Comparison of ENCODE assay signal across 17 cellular contexts in the genomic region with DNA sequence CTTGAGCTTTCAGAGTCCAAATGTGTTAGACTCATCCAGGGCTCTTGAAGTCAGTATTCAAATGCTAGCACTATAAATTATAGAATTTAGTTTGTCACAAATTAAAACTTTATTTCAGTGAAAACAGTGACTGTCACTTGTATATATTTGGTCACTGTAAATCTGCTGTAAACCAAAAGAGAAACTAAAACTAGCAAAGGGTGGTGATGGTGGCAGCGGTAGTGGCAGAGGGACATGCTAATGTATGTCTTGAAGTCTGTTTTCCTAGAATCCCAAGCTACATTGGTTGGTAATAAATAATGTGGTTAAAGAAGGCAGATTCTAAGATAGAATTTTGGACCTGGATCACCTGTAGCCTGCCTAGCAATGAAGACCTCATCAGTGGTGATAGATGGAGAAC.
DNase-seq lines count a peak whose midpoint lies in the region; ATAC-seq, FAIRE-seq and TF ChIP-seq lines count a peak whose summit lies in the region.
"Had no signal": no experiment of that assay in that cellular context is flagged by ENCODE, and none has a peak within 500 bp of the region (broad histone marks: within the 10 kb centered on the region; RNA-seq: fewer than 3 reads in every experiment).

No MANE protein-coding gene starts in this region.

- peak overlapping the region; percentile 12; the same call in 1 of the 2 replicates for H3K9ac ChIP-seq in KMS-11
- no peak overlapping the region for H3K9ac ChIP-seq in H1 (replicated peaks in 1 of 4; ENCODE audit: extremely low read depth in 1 of 4, low read depth in 3 of 4, low read length in 3 of 4)

- peak; percentile 13 for FAIRE-seq in H1 (lab: Jason Lieb, UNC)
- FAIRE-seq: urothelium cell line had no signal

- no peaks in the 10 kb centered on the region for H3K9me3 Mint-ChIP-seq in activated CD4-positive, alpha-beta memory T cell treated with anti-CD3 and anti-CD28 coated beads, Interleukin-2, amount 10 ng/mL, durations not matched to agents 7 days and 5 days
- no peaks in the 10 kb centered on the region for H3K9me3 Mint-ChIP-seq in activated CD4-positive, alpha-beta memory T cell treated with anti-CD3 and anti-CD28 coated beads for 36 hours
- H3K9me3 Mint-ChIP-seq in chondrocyte (ENCODE audit: low read depth): no peaks in the 10 kb centered on the region
- H3K9me3 Mint-ChIP-seq: activated naive CD4-positive, alpha-beta T cell treated with anti-CD3 and anti-CD28 coated beads, Interleukin-2, amount 50 U/mL, for 24 hours had no signal

- no peak overlapping the region for H4K8ac ChIP-seq in H1 (ENCODE audit: extremely low read depth, insufficient read depth, low read length)

- peak; percentile 62 for ATAC-seq in GM19035 (IDR thresholded peaks at IDR 0.05; ENCODE audit: unreplicated experiment)
- ATAC-seq: left ventricle myocardium superior, Panc1 had no signal

- no peak overlapping the region for H2BK12ac ChIP-seq in H1 (ENCODE audit: low read depth, low read length)

- no peak overlapping the region for H2BK5ac ChIP-seq in H1 (ENCODE audit: low read depth, low read length)

- H3K23ac ChIP-seq in H1 (ENCODE audit: insufficient read length): no peak overlapping the region

- H3K14ac ChIP-seq in H1 (ENCODE audit: insufficient read length): no peak overlapping the region

- TF ChIP-seq POLR2A in H1 (IDR thresholded peaks at IDR 0.05; ENCODE audit: control extremely low read depth in 1 of 2, low read depth in 2 of 2, low read length in 2 of 2): no peak
- TF ChIP-seq POLR2A in ovary (IDR thresholded peaks at IDR 0.05): no peak

- WGBS in H1 (ENCODE audit: extremely low coverage in 1 of 2, insufficient coverage in 1 of 2, insufficient read length in 1 of 2, insufficient replicate concordance in 2 of 2, low coverage in 1 of 2, low lambda C conversion rate in 2 of 2, missing lambda C conversion rate in 1 of 2), 2 experiments: 88% methylated on average over 1 of the region's 1 CpG; no CpG with 5 or more reads in 1 of the 2 experiments
- WGBS in ovary, 3 donors: 95 to 100% (median 96%) methylated on average over 1 of the region's 1 CpG

- H4K91ac ChIP-seq in H1 (replicated peaks; ENCODE audit: insufficient read length, low read length): no peak overlapping the region

- H2AFZ ChIP-seq in KMS-11 (ENCODE audit: low read depth): peak overlapping the region; percentile 51
- no peak overlapping the region for H2AFZ ChIP-seq in H1 (ENCODE audit: low read length)

- H3K27me3 Mint-ChIP-seq in activated CD4-positive, alpha-beta memory T cell treated with anti-CD3 and anti-CD28 coated beads, Interleukin-2, amount 10 ng/mL, durations not matched to agents 7 days and 5 days: no peaks in the 10 kb centered on the region
- H3K27me3 Mint-ChIP-seq in activated CD4-positive, alpha-beta memory T cell treated with anti-CD3 and anti-CD28 coated beads for 36 hours: no peaks in the 10 kb centered on the region
- H3K27me3 Mint-ChIP-seq in chondrocyte (ENCODE audit: low read depth): no peaks in the 10 kb centered on the region
- H3K27me3 Mint-ChIP-seq: activated naive CD4-positive, alpha-beta T cell treated with anti-CD3 and anti-CD28 coated beads, Interleukin-2, amount 50 U/mL, for 24 hours had no signal

- peaks cover 10% of the 10 kb centered on the region for H3K4me1 Mint-ChIP-seq in activated CD4-positive, alpha-beta memory T cell treated with anti-CD3 and anti-CD28 coated beads, Interleukin-2, amount 10 ng/mL, durations not matched to agents 7 days and 5 days
- no peaks in the 10 kb centered on the region for H3K4me1 Mint-ChIP-seq in activated CD4-positive, alpha-beta memory T cell treated with anti-CD3 and anti-CD28 coated beads for 36 hours (ENCODE audit: low read depth)
- no peaks in the 10 kb centered on the region for H3K4me1 Mint-ChIP-seq in chondrocyte (ENCODE audit: low read depth)
- H3K4me1 Mint-ChIP-seq: activated naive CD4-positive, alpha-beta T cell treated with anti-CD3 and anti-CD28 coated beads, Interleukin-2, amount 50 U/mL, for 24 hours had no signal

- no peak overlapping the region for H2AK5ac ChIP-seq in H1 (ENCODE audit: low read depth, low read length)

- H3K4ac ChIP-seq in H1 (replicated peaks; ENCODE audit: insufficient read length, low read depth, low read length): no peak overlapping the region

- peak overlapping the region; percentile 19 for H3K27ac Mint-ChIP-seq in activated CD4-positive, alpha-beta memory T cell treated with anti-CD3 and anti-CD28 coated beads, Interleukin-2, amount 10 ng/mL, durations not matched to agents 7 days and 5 days
- H3K27ac Mint-ChIP-seq in activated CD4-positive, alpha-beta memory T cell treated with anti-CD3 and anti-CD28 coated beads for 36 hours: no peak overlapping the region
- no peak overlapping the region for H3K27ac Mint-ChIP-seq in chondrocyte (ENCODE audit: unreplicated experiment)
- H3K27ac Mint-ChIP-seq: activated naive CD4-positive, alpha-beta T cell treated with anti-CD3 and anti-CD28 coated beads, Interleukin-2, amount 50 U/mL, for 24 hours had no signal

- H2BK20ac ChIP-seq in H1 (ENCODE audit: low read length): no peak overlapping the region

- H3K23me2 ChIP-seq in H1 (ENCODE audit: low read depth, low read length): no peaks in the 10 kb centered on the region

- no peak overlapping the region for H2BK120ac ChIP-seq in H1 (replicated peaks; ENCODE audit: low read depth, low read length)

- H3K4me2 ChIP-seq in KMS-11: peak overlapping the region; percentile 44; the same call in 1 of the 2 replicates
- no peak overlapping the region for H3K4me2 ChIP-seq in H1 (ENCODE audit: insufficient read depth in 1 of 2, low read depth in 2 of 2, low read length in 2 of 2)

- H3K36me3 ChIP-seq in KMS-11 (ENCODE audit: insufficient read depth): no peaks in the 10 kb centered on the region
- H3K36me3 ChIP-seq in H1 (ENCODE audit: control insufficient read depth in 2 of 4, insufficient read depth in 4 of 4, low read length in 3 of 4): no peaks in the 10 kb centered on the region
- no peaks in the 10 kb centered on the region for H3K36me3 ChIP-seq in ovary
- H3K36me3 ChIP-seq: brain microvascular endothelial cell had no signal

- H3K4me3 Mint-ChIP-seq in activated CD4-positive, alpha-beta memory T cell treated with anti-CD3 and anti-CD28 coated beads, Interleukin-2, amount 10 ng/mL, durations not matched to agents 7 days and 5 days: peak overlapping the region; percentile 56
- no peak overlapping the region for H3K4me3 Mint-ChIP-seq in activated CD4-positive, alpha-beta memory T cell treated with anti-CD3 and anti-CD28 coated beads for 36 hours
- H3K4me3 Mint-ChIP-seq in chondrocyte (ENCODE audit: unreplicated experiment): no peak overlapping the region
- H3K4me3 Mint-ChIP-seq: activated naive CD4-positive, alpha-beta T cell treated with anti-CD3 and anti-CD28 coated beads, Interleukin-2, amount 50 U/mL, for 24 hours had no signal

- H3K9me3 ChIP-seq in H1 (ENCODE audit: insufficient read depth in 2 of 2, low read depth in 1 of 2, low read length in 1 of 2): no peaks in the 10 kb centered on the region
- no peaks in the 10 kb centered on the region for H3K9me3 ChIP-seq in ovary

- H3K18ac ChIP-seq in H1 (ENCODE audit: extremely low read depth, low read length): no peak overlapping the region

- TF ChIP-seq CTCF in KMS-11 (conservative IDR thresholded peaks at IDR 0.05; ENCODE audit: low read depth, low read length) (no peak), H1 (IDR thresholded peaks at IDR 0.05; ENCODE audit: control extremely low read depth in 1 of 3, insufficient read depth in 1 of 3, low read depth in 1 of 3, low read length in 3 of 3) (no peak), ovary (IDR thresholded peaks at IDR 0.05) (no peak), chondrocyte (IDR thresholded peaks at IDR 0.05) (no peak)

- H3K4me3 ChIP-seq in KMS-11 (IDR thresholded peaks at IDR 0.05; ENCODE audit: insufficient read depth, low read depth, low read length) (no peak overlapping the region), H1 (ENCODE audit: extremely low read depth in 1 of 4, insufficient read depth in 2 of 4, low read depth in 3 of 4, low read length in 4 of 4) (no peak overlapping the region), ovary (no peak overlapping the region)
- H3K4me3 ChIP-seq: SK-N-MC had no signal

- CTCF ChIA-PET in activated CD4-positive, alpha-beta memory T cell treated with anti-CD3 and anti-CD28 coated beads, Interleukin-2, amount 10 ng/mL, durations not matched to agents 7 days and 5 days (lab: Charles Lee): no interaction called here
- CTCF ChIA-PET in activated CD4-positive, alpha-beta memory T cell treated with anti-CD3 and anti-CD28 coated beads for 36 hours (lab: Charles Lee): no interaction called here
- CTCF ChIA-PET in H1 (lab: Charles Lee; ENCODE audit: partially characterized antibody): no interaction called here

- H3K56ac ChIP-seq in H1 (replicated peaks; ENCODE audit: insufficient read length, low read depth, low read length): no peak overlapping the region

- H4K5ac ChIP-seq in H1 (ENCODE audit: insufficient read length, low read depth, low read length): no peak overlapping the region

- H3K27ac ChIP-seq in KMS-11 (no peak overlapping the region), H1 (ENCODE audit: low read depth, low read length) (no peak overlapping the region), ovary (no peak overlapping the region)
- H3K27ac ChIP-seq: brain microvascular endothelial cell, C4-2B, SK-N-MC had no signal

- intact Hi-C loops in activated CD4-positive, alpha-beta memory T cell treated with anti-CD3 and anti-CD28 coated beads for 36 hours (cut with micrococcal nuclease): no loop called here
- intact Hi-C loops in ovary (cut with DNase I): no loop called here

- no peak overlapping the region for H2BK15ac ChIP-seq in H1 (ENCODE audit: low read length)

- no peaks in the 10 kb centered on the region for H3K36me3 Mint-ChIP-seq in activated CD4-positive, alpha-beta memory T cell treated with anti-CD3 and anti-CD28 coated beads, Interleukin-2, amount 10 ng/mL, durations not matched to agents 7 days and 5 days (ENCODE audit: low read depth)
- no peaks in the 10 kb centered on the region for H3K36me3 Mint-ChIP-seq in activated CD4-positive, alpha-beta memory T cell treated with anti-CD3 and anti-CD28 coated beads for 36 hours
- no peaks in the 10 kb centered on the region for H3K36me3 Mint-ChIP-seq in chondrocyte (ENCODE audit: low read depth)

- no peaks in the 10 kb centered on the region for H3K79me2 ChIP-seq in KMS-11 (ENCODE audit: insufficient read depth, low read depth)
- H3K79me2 ChIP-seq in H1 (ENCODE audit: control insufficient read depth in 1 of 2, insufficient read depth in 2 of 2, low read length in 2 of 2): no peaks in the 10 kb centered on the region

- TF ChIP-seq EP300 in H1 (IDR thresholded peaks at IDR 0.05; ENCODE audit: borderline replicate concordance in 1 of 2, low read depth in 2 of 2, low read length in 2 of 2): no peak
- TF ChIP-seq EP300 in ovary (IDR thresholded peaks at IDR 0.05): no peak

- H3K4me1 ChIP-seq in KMS-11 (ENCODE audit: low read depth, poor library complexity, severe bottlenecking): no peaks in the 10 kb centered on the region
- no peaks in the 10 kb centered on the region for H3K4me1 ChIP-seq in H1 (replicated peaks in 1 of 4; ENCODE audit: control insufficient read depth in 3 of 4, insufficient read depth in 4 of 4, low read length in 3 of 4)
- no peaks in the 10 kb centered on the region for H3K4me1 ChIP-seq in ovary (ENCODE audit: insufficient read depth)

- H4K20me1 ChIP-seq in KMS-11 (ENCODE audit: insufficient read depth) (no peaks in the 10 kb centered on the region), H1 (replicated peaks in 1 of 2; ENCODE audit: control insufficient read depth in 1 of 2, insufficient read depth in 2 of 2, low read length in 2 of 2) (no peaks in the 10 kb centered on the region)

- POLR2A ChIA-PET in activated CD4-positive, alpha-beta memory T cell treated with anti-CD3 and anti-CD28 coated beads, Interleukin-2, amount 10 ng/mL, durations not matched to agents 7 days and 5 days (lab: Charles Lee): no interaction called here
- POLR2A ChIA-PET in activated CD4-positive, alpha-beta memory T cell treated with anti-CD3 and anti-CD28 coated beads for 36 hours (lab: Charles Lee): no interaction called here
- POLR2A ChIA-PET in H1 (lab: Charles Lee; ENCODE audit: partially characterized antibody): no interaction called here

- TF ChIP-seq RAD21 in H1 (IDR thresholded peaks at IDR 0.05 in 1 of 2, conservative IDR thresholded peaks at IDR 0.05 in 1 of 2; ENCODE audit: low read depth in 2 of 2, low read length in 2 of 2): no peak

- no peaks in the 10 kb centered on the region for H3K27me3 ChIP-seq in KMS-11 (ENCODE audit: insufficient read depth, low read depth)
- H3K27me3 ChIP-seq in H1 (replicated peaks in 1 of 4; ENCODE audit: control insufficient read depth in 3 of 4, extremely low read depth in 1 of 4, insufficient read depth in 3 of 4, low read length in 3 of 4): no peaks in the 10 kb centered on the region
- H3K27me3 ChIP-seq in ovary: no peaks in the 10 kb centered on the region
- H3K27me3 ChIP-seq: brain microvascular endothelial cell had no signal

- peak; percentile 22 for DNase-seq in activated CD4-positive, alpha-beta memory T cell treated with anti-CD3 and anti-CD28 coated beads, Interleukin-2, amount 10 ng/mL, durations not matched to agents 7 days and 5 days
- DNase-seq in activated CD4-positive, alpha-beta memory T cell treated with anti-CD3 and anti-CD28 coated beads for 36 hours: no peak
- DNase-seq in H1 (ENCODE audit: low read depth in 1 of 2, low spot score in 2 of 2) (no peak), anterior cingulate cortex (lab: John Stamatoyannopoulos, UW) (no peak), ovary (no peak), chondrocyte (ENCODE audit: low spot score) (no peak)
- DNase-seq: brain microvascular endothelial cell, left ventricle myocardium superior, NCI-H2081 treated with DMSO at 0.1 percent for 48 hours, NCI-H526 had no signal

- H3K79me1 ChIP-seq in H1 (ENCODE audit: low read depth, low read length): no peaks in the 10 kb centered on the region
